In genomic region chr20:346033-346639, GRCh38 we compare ENCODE assay signal across 8 cellular contexts. TPM values are rescaled to one million over a fixed set of nuclear protein-coding genes. Genes with fewer than 3 reads are reported as not detected.
DNase-seq lines count a peak whose midpoint lies in the region; ATAC-seq, FAIRE-seq and TF ChIP-seq lines count a peak whose summit lies in the region.

No MANE protein-coding gene starts in this region.

- peak overlapping the region; percentile 77 for H3K4me3 ChIP-seq in astrocyte (ENCODE audit: insufficient read depth, low read depth, low read length)
- H3K4me3 ChIP-seq in left lung = peak overlapping the region; percentile 72 to 75
- peak overlapping the region in 2 of 3 donors; percentile 65 to 84 for H3K4me3 ChIP-seq in thyroid gland (replicated peaks in 1 of 3)

- 75 to 76% methylated on average over 9 of the region's 9 CpGs for WGBS in thyroid gland, 2 donors

- H2AFZ ChIP-seq in astrocyte (ENCODE audit: low read depth, low read length) = peak overlapping the region; percentile 88

- H3K9ac ChIP-seq in astrocyte (ENCODE audit: low read length) = peak overlapping the region; percentile 95

- peak overlapping the region; percentile 63 for H3K27ac Mint-ChIP-seq in activated T-cell treated with anti-CD3 and anti-CD28 coated beads, Interleukin-2, amount 50 U/mL, for 72 hours
- H3K27ac Mint-ChIP-seq in astrocyte (ENCODE audit: unreplicated experiment) = peak overlapping the region; percentile 94

- intact Hi-C loops in left lung (cut with DNase I) (no loop called here), thyroid gland (cut with DNase I) (no loop called here)

- DNase-seq in activated T-cell treated with anti-CD3 and anti-CD28 coated beads, Interleukin-2, amount 50 U/mL, for 72 hours = no peak
- no peak for DNase-seq in activated T-cell treated with anti-CD3 and anti-CD28 coated beads, Interleukin-2, amount 50 U/mL, for 1 hour
- DNase-seq in astrocyte (ENCODE audit: low read depth) (no peak), left lung (no peak), thyroid gland (no peak), mucosa of gallbladder (ENCODE audit: low spot score) (no peak), cerebellum (ENCODE audit: low spot score) (no peak), D721Med (ENCODE audit: insufficient read length, low spot score) (no peak)

- peaks cover 5% of the 10 kb centered on the region for H3K27me3 Mint-ChIP-seq in activated T-cell treated with anti-CD3 and anti-CD28 coated beads, Interleukin-2, amount 50 U/mL, for 72 hours (ENCODE audit: low read depth)
- H3K27me3 Mint-ChIP-seq in astrocyte (ENCODE audit: low read depth, unreplicated experiment) = no peaks in the 10 kb centered on the region

- H3K9me3 ChIP-seq in astrocyte (ENCODE audit: insufficient read depth, low read depth, low read length) (peaks cover 11% of the 10 kb centered on the region), left lung (peaks cover 0 to 10% of the 10 kb centered on the region in 2 donors), thyroid gland (no peaks in the 10 kb centered on the region)

- H3K27ac ChIP-seq in astrocyte (ENCODE audit: low read depth, low read length) (peak overlapping the region; percentile 31), left lung (peak overlapping the region; percentile 79 to 95), thyroid gland (peak overlapping the region in 2 of 3 donors; percentile 91 to 93)

- H3K27me3 ChIP-seq in astrocyte (ENCODE audit: insufficient read depth, low read length) = no peaks in the 10 kb centered on the region
- peaks cover 0 to 18% of the 10 kb centered on the region in 2 donors for H3K27me3 ChIP-seq in left lung
- H3K27me3 ChIP-seq in thyroid gland = no peaks in the 10 kb centered on the region

- no peak for FAIRE-seq in astrocyte (lab: Jason Lieb, UNC)
- no peak for FAIRE-seq in D721Med (lab: Jason Lieb, UNC)

- H3K36me3 Mint-ChIP-seq in activated T-cell treated with anti-CD3 and anti-CD28 coated beads, Interleukin-2, amount 50 U/mL, for 72 hours (ENCODE audit: insufficient read depth in 2 of 2) = peaks cover 17 to 25% of the 10 kb centered on the region in 2 donors
- H3K36me3 Mint-ChIP-seq in astrocyte (ENCODE audit: low read depth, unreplicated experiment) = peaks cover 27% of the 10 kb centered on the region

- ATAC-seq in activated T-cell treated with anti-CD3 and anti-CD28 coated beads, Interleukin-2, amount 50 U/mL, for 72 hours (replicated peaks in 1 of 2) = no peak
- ATAC-seq in left lung = no peak

- peaks cover 27% of the 10 kb centered on the region for H3K4me1 Mint-ChIP-seq in activated T-cell treated with anti-CD3 and anti-CD28 coated beads, Interleukin-2, amount 50 U/mL, for 72 hours (ENCODE audit: low read depth)
- H3K4me1 Mint-ChIP-seq in astrocyte (ENCODE audit: low read depth, unreplicated experiment) = peaks cover 4% of the 10 kb centered on the region

- H3K9me3 Mint-ChIP-seq in activated T-cell treated with anti-CD3 and anti-CD28 coated beads, Interleukin-2, amount 50 U/mL, for 72 hours = peaks cover 5 to 9% of the 10 kb centered on the region in 2 donors
- peaks cover 26% of the 10 kb centered on the region for H3K9me3 Mint-ChIP-seq in astrocyte (ENCODE audit: unreplicated experiment)

- H3K79me2 ChIP-seq in astrocyte (ENCODE audit: insufficient read depth, low read length) = peaks cover 12% of the 10 kb centered on the region

- TF ChIP-seq CTCF in astrocyte (IDR thresholded peaks at IDR 0.05; ENCODE audit: insufficient read depth, low read depth, low read length) = no peak
- TF ChIP-seq CTCF in left lung (IDR thresholded peaks at IDR 0.05) = no peak
- TF ChIP-seq CTCF in thyroid gland (IDR thresholded peaks at IDR 0.05) = no peak
- TF ChIP-seq CTCF in D721Med (IDR thresholded peaks at IDR 0.05; ENCODE audit: insufficient read depth, missing control alignments) = no peak

- H3K4me3 Mint-ChIP-seq in activated T-cell treated with anti-CD3 and anti-CD28 coated beads, Interleukin-2, amount 50 U/mL, for 72 hours = peak overlapping the region; percentile 87 to 92
- peak overlapping the region; percentile 93 for H3K4me3 Mint-ChIP-seq in astrocyte (ENCODE audit: unreplicated experiment)

- peak overlapping the region; percentile 93 for H3K4me2 ChIP-seq in astrocyte (ENCODE audit: low read length)

- TF ChIP-seq POLR2A in thyroid gland (IDR thresholded peaks at IDR 0.05) = no peak

- H3K36me3 ChIP-seq in astrocyte (ENCODE audit: insufficient read depth, low read length) (peaks cover 6% of the 10 kb centered on the region), left lung (no peaks in the 10 kb centered on the region), thyroid gland (no peaks in the 10 kb centered on the region)

- H3K4me1 ChIP-seq in astrocyte (ENCODE audit: insufficient read depth, low read length) = peaks cover 11% of the 10 kb centered on the region
- H3K4me1 ChIP-seq in left lung = peaks cover 4 to 16% of the 10 kb centered on the region in 2 donors
- H3K4me1 ChIP-seq in thyroid gland = peaks cover 0 to 12% of the 10 kb centered on the region in 2 donors

- H4K20me1 ChIP-seq in astrocyte (ENCODE audit: insufficient read depth, low read length) = peaks cover 4% of the 10 kb centered on the region

RNA-seq across cellular contexts. Expression of gene NRSN2, which starts 0.8 kb away (rescaled TPM):
- 10 to 100 TPM; 12.9 to 14.7 TPM for total RNA-seq in activated T-cell treated with anti-CD3 and anti-CD28 coated beads, Interleukin-2, amount 50 U/mL, for 72 hours
- total RNA-seq in astrocyte = 57.8 and 64.0 TPM in 2 replicates
- 10 to 100 TPM; 34.4 to 38.8 TPM for total RNA-seq in left lung
- 10 to 100 TPM; 29.8 to 56.7 (median 42.4) TPM for total RNA-seq in thyroid gland
- 30.5 TPM for total RNA-seq in mucosa of gallbladder
- total RNA-seq in cerebellum = 21.0 TPM

RNA-seq across cellular contexts. Expression of gene SOX12, which starts 20.8 kb away (rescaled TPM):
- 10 to 100 TPM in 1 of 2 donors, 1 to 10 TPM in 1; 7.8 to 11.7 TPM for total RNA-seq in activated T-cell treated with anti-CD3 and anti-CD28 coated beads, Interleukin-2, amount 50 U/mL, for 72 hours
- 43.4 and 45.1 TPM in 2 replicates for total RNA-seq in astrocyte
- 10 to 100 TPM; 14.0 to 18.7 TPM for total RNA-seq in left lung
- 10 to 100 TPM in 1 of 4 donors, 1 to 10 TPM in 3; 7.1 to 12.9 (median 9.0) TPM for total RNA-seq in thyroid gland
- 17.5 TPM for total RNA-seq in mucosa of gallbladder
- total RNA-seq in cerebellum = 8.5 TPM

RNA-seq across cellular contexts. Expression of gene TRIB3, which starts 34.4 kb away (rescaled TPM):
- 100 to 1,000 TPM; 165 to 281 TPM for total RNA-seq in activated T-cell treated with anti-CD3 and anti-CD28 coated beads, Interleukin-2, amount 50 U/mL, for 72 hours
- 33.0 and 36.9 TPM in 2 replicates for total RNA-seq in astrocyte
- 10 to 100 TPM; 19.0 to 28.4 TPM for total RNA-seq in left lung
- 10 to 100 TPM in 2 of 4 donors, 1 to 10 TPM in 2; 6.1 to 16.5 (median 8.1) TPM for total RNA-seq in thyroid gland
- total RNA-seq in mucosa of gallbladder = 13.6 TPM
- 7.1 TPM for total RNA-seq in cerebellum

RNA-seq across cellular contexts. Expression of gene ZCCHC3, which starts 48.8 kb away (rescaled TPM):
- total RNA-seq in activated T-cell treated with anti-CD3 and anti-CD28 coated beads, Interleukin-2, amount 50 U/mL, for 72 hours = 10 to 100 TPM; 21.3 to 21.6 TPM
- total RNA-seq in astrocyte = 18.6 and 20.2 TPM in 2 replicates
- total RNA-seq in left lung = 10 to 100 TPM; 11.5 to 15.3 TPM
- total RNA-seq in thyroid gland = 10 to 100 TPM; 20.2 to 28.4 (median 22.3) TPM
- total RNA-seq in mucosa of gallbladder = 16.7 TPM
- 13.5 TPM for total RNA-seq in cerebellum

RNA-seq across cellular contexts. Expression of gene C20orf96, which starts 55.6 kb away (rescaled TPM):
- 1 to 10 TPM; 6.4 to 9.4 TPM for total RNA-seq in activated T-cell treated with anti-CD3 and anti-CD28 coated beads, Interleukin-2, amount 50 U/mL, for 72 hours
- total RNA-seq in astrocyte (10.1 and 10.7 TPM in 2 replicates), left lung (1 to 10 TPM; 6.9 to 8.3 TPM), thyroid gland (1 to 10 TPM; 4.1 to 9.5 (median 7.0) TPM), mucosa of gallbladder (10.6 TPM), cerebellum (6.3 TPM)

Comparison
In these comparisons a context has a peak if more than half of its experiments do, and no peak if none do; other contexts are left out.
1. H3K27ac ChIP-seq: peak in every context shown above with its lines; median percentile 92 in thyroid gland; 87 in left lung; 31 in astrocyte.